Comparison of ENCODE assay signal across 9 cellular contexts in the genomic region with DNA sequence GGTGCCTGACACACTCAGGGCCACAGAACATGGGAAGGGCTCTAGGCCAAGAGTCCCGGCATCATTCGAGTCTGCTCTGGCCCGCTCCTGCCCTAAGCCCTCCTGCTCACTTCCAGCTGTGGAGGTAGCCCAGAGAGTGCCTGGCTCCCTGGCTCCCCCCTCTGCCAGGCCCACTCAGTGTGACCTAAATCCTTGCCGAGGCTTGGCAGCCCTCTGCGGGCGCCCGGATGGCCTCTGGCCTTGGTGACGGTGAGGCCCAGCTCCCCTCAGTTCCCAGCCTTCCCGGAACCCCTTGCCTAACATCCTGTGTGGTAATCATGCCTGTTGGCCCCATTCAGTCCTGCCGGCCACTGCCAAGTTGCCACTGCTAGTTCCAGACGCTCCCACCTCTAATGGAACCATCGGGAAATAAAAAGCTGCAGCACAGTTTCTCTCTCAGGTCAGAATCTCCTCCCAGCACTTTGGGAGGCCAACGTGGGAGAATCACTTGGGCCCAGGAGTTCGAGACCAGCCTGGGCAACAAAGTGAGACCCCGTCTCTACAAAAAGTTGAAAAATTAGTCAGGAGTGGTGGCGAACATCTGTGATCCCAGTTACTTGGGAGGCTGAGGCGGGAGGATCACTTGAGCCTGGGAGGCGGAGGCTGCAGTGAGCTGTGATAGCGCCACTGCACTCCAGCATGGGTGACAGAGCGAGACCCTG. TPM values are rescaled to one million over a fixed set of nuclear protein-coding genes. Genes with fewer than 3 reads are reported as not detected.
A peak's percentile ranks its signal among the peaks of the same experiment; 100 is the strongest.
DNase-seq lines count a peak whose midpoint lies in the region; ATAC-seq and TF ChIP-seq lines count a peak whose summit lies in the region.
"Had no signal": no experiment of that assay in that cellular context is flagged by ENCODE, and none has a peak within 500 bp of the region (broad histone marks: within the 10 kb centered on the region; RNA-seq: fewer than 3 reads in every experiment).

No MANE protein-coding gene starts in this region.

- H3K27ac Mint-ChIP-seq in T-helper 2 cell treated with Interferon-gamma antibody and Interleukin-4, amounts not matched to agents 5 μg/mL and 100 μg/mL, for 36 hours, result peak overlapping the region; percentile 31

- H3K9me3 ChIP-seq in colonic mucosa (no peaks in the 10 kb centered on the region), tibial artery (no peaks in the 10 kb centered on the region)

- H3K4me3 Mint-ChIP-seq in T-helper 2 cell treated with Interferon-gamma antibody and Interleukin-4, amounts not matched to agents 5 μg/mL and 100 μg/mL, for 36 hours, result peak overlapping the region; percentile 98

- no peaks in the 10 kb centered on the region for H3K36me3 ChIP-seq in colonic mucosa
- H3K36me3 ChIP-seq in tibial artery, result no peaks in the 10 kb centered on the region
- H3K36me3 ChIP-seq: BLaER1 had no signal

- DNase-seq in T-helper 2 cell treated with Interferon-gamma antibody and Interleukin-4, amounts not matched to agents 5 μg/mL and 100 μg/mL, for 36 hours (ENCODE audit: low spot score), result no peak
- DNase-seq in T-helper 2 cell (no peak), colonic mucosa (peak; percentile 43), mesenteric fat pad (ENCODE audit: low spot score) (peak; percentile 97), tibial artery (peak; percentile 94 to 98)
- DNase-seq in stimulated activated naive CD8-positive, alpha-beta T cell treated with anti-CD3 and anti-CD28 coated beads, Interleukin-15, Interleukin-2, amounts not matched to agents 100 U/mL and 50 U/mL, for 24 hours, result no peak
- no peak for DNase-seq in stimulated activated CD4-positive, alpha-beta T cell treated with anti-CD3 and anti-CD28 coated beads, Interleukin-2, amount 100 ng/mL, for 48 hours

- H3K9ac ChIP-seq in colonic mucosa (ENCODE audit: low read depth in 2 of 2, low read length in 2 of 2), result no peak overlapping the region
- H3K9ac ChIP-seq: BLaER1 had no signal

- ATAC-seq in stimulated activated naive CD8-positive, alpha-beta T cell treated with anti-CD3 and anti-CD28 coated beads, Interleukin-15, Interleukin-2, amounts not matched to agents 100 U/mL and 50 U/mL, for 24 hours, result no peak
- ATAC-seq in HG03571 (IDR thresholded peaks at IDR 0.05; ENCODE audit: unreplicated experiment), result no peak

- no peaks in the 10 kb centered on the region for H3K27me3 Mint-ChIP-seq in T-helper 2 cell treated with Interferon-gamma antibody and Interleukin-4, amounts not matched to agents 5 μg/mL and 100 μg/mL, for 36 hours (ENCODE audit: low read depth)

- no peaks in the 10 kb centered on the region for H3K9me3 Mint-ChIP-seq in T-helper 2 cell treated with Interferon-gamma antibody and Interleukin-4, amounts not matched to agents 5 μg/mL and 100 μg/mL, for 36 hours

- peaks cover 23% of the 10 kb centered on the region for H3K4me1 Mint-ChIP-seq in T-helper 2 cell treated with Interferon-gamma antibody and Interleukin-4, amounts not matched to agents 5 μg/mL and 100 μg/mL, for 36 hours (ENCODE audit: low read depth)

- H3K4me1 ChIP-seq in colonic mucosa, result peaks cover 4% of the 10 kb centered on the region
- peaks cover 0 to 61% (median 43%) of the 10 kb centered on the region in 4 donors for H3K4me1 ChIP-seq in tibial artery

- no peak overlapping the region for H3K4me3 ChIP-seq in colonic mucosa
- no peak overlapping the region for H3K4me3 ChIP-seq in tibial artery

- H3K27me3 ChIP-seq in colonic mucosa (no peaks in the 10 kb centered on the region), tibial artery (no peaks in the 10 kb centered on the region)
- H3K27me3 ChIP-seq: BLaER1 had no signal

- no peak for TF ChIP-seq CTCF in colonic mucosa (IDR thresholded peaks at IDR 0.05)
- TF ChIP-seq CTCF in tibial artery (IDR thresholded peaks at IDR 0.05), result peak in 1 of 2 experiments; percentile 16

- H3K27ac ChIP-seq in colonic mucosa (peak overlapping the region; percentile 60), tibial artery (peak overlapping the region; percentile 95)

- intact Hi-C loops in colonic mucosa (cut with DNase I), result no loop called here
- intact Hi-C loops in tibial artery (cut with DNase I; ENCODE audit: low total_unique reads), result no loop called here

- H3K36me3 Mint-ChIP-seq in T-helper 2 cell treated with Interferon-gamma antibody and Interleukin-4, amounts not matched to agents 5 μg/mL and 100 μg/mL, for 36 hours (ENCODE audit: low read depth), result peaks cover 14% of the 10 kb centered on the region

RNA-seq across cellular contexts. Expression of a gene that starts 1.2 kb away (rescaled TPM):
- total RNA-seq in colonic mucosa, result 10 to 100 TPM; 20.8 to 24.7 TPM
- 77.6 TPM for total RNA-seq in mesenteric fat pad

RNA-seq across cellular contexts. Expression of a gene that starts 59.3 kb away (rescaled TPM):
- total RNA-seq in colonic mucosa (10 to 100 TPM; 14.9 to 28.7 TPM), mesenteric fat pad (48.8 TPM)

Comparison
In these comparisons a context has a peak if more than half of its experiments do, and no peak if none do; other contexts are left out.
1. DNase-seq: peak in colonic mucosa (single experiment), mesenteric fat pad (single experiment) and tibial artery (2 of 2); none in T-helper 2 cell treated with Interferon-gamma antibody and Interleukin-4, amounts not matched to agents 5 μg/mL and 100 μg/mL, for 36 hours (single experiment), T-helper 2 cell (0 of 5), stimulated activated naive CD8-positive, alpha-beta T cell treated with anti-CD3 and anti-CD28 coated beads, Interleukin-15, Interleukin-2, amounts not matched to agents 100 U/mL and 50 U/mL, for 24 hours (single experiment) and stimulated activated CD4-positive, alpha-beta T cell treated with anti-CD3 and anti-CD28 coated beads, Interleukin-2, amount 100 ng/mL, for 48 hours (0 of 2).